26 cellular contexts compared by ENCODE assay signal in the genomic region with DNA sequence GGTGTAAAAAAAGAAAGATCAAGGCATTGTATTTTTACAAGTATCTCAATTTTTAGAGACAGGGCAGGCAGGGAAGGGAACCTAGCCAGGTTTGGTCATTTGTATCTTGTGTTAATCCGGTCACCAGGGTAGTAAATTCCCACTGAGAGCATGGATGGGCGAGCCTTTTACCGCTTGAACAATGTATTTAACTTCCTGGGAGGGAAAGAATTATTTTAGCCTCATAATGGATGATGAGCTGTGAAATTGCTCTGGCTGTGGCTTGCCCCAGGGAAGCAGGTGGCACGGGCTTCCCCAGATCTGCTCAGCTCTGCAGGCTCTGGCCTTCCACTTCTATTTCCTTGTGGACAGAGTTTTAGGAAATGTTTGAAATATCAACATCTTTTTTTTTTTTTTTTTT.
DNase-seq lines count a peak whose midpoint lies in the region; ATAC-seq and TF ChIP-seq lines count a peak whose summit lies in the region.
"Had no signal": no experiment of that assay in that cellular context is flagged by ENCODE, and none has a peak within 500 bp of the region (broad histone marks: within the 10 kb centered on the region; RNA-seq: fewer than 3 reads in every experiment).

No MANE protein-coding gene starts in this region.

- H3K4me3 ChIP-seq in HEK293 (ENCODE audit: low read depth, low read length) (no peak overlapping the region), gastroesophageal sphincter (no peak overlapping the region)
- H3K4me3 ChIP-seq: adrenal gland, GM23338, heart right ventricle, smooth muscle cell had no signal

- H3K27ac ChIP-seq in HEK293 (ENCODE audit: extremely low read depth, low read depth, low read length): no peak overlapping the region
- no peak overlapping the region for H3K27ac ChIP-seq in gastroesophageal sphincter
- H3K27ac ChIP-seq: 22Rv1, adrenal gland had no signal

- no peaks in the 10 kb centered on the region for H3K27me3 ChIP-seq in gastroesophageal sphincter
- H3K27me3 ChIP-seq: adrenal gland, heart right ventricle had no signal

- H3K36me3 ChIP-seq in HEK293 (ENCODE audit: control insufficient read depth in 2 of 2, insufficient read depth in 1 of 2, low read length in 2 of 2) (no peaks in the 10 kb centered on the region), gastroesophageal sphincter (no peaks in the 10 kb centered on the region)
- H3K36me3 ChIP-seq: adrenal gland, heart right ventricle had no signal

- peak; percentile 29 for DNase-seq in NCI-H1105 treated with DMSO at 0.1 percent for 48 hours (lab: John Stamatoyannopoulos, UW)
- no peak for DNase-seq in NCI-H1105 (lab: John Stamatoyannopoulos, UW)
- peak; percentile 54 for DNase-seq in NCI-H345 (lab: John Stamatoyannopoulos, UW)
- DNase-seq in left colon: no peak
- no peak for DNase-seq in UCSD-AML1 (lab: John Stamatoyannopoulos, UW; ENCODE audit: unreplicated experiment)
- DNase-seq: activated CD4-positive, alpha-beta T cell treated with anti-CD3 and anti-CD28 coated beads, Interleukin-2, amount 50 U/mL, for 48 hours; activated effector memory CD4-positive, alpha-beta T cell treated with anti-CD3 and anti-CD28 coated beads, Interleukin-2, amount 50 U/mL, for 16 hours; CD4-positive, CD25-positive, alpha-beta regulatory T cell; DMS 273 treated with DMSO at 0.1 percent for 48 hours; effector CD8-positive, alpha-beta T cell; heart right ventricle; KG1; mesenchymal stem cell; MV-4-11; NCI-H2107; NCI-H524 treated with DMSO at 0.1 percent for 48 hours; stimulated activated CD4-positive, alpha-beta T cell treated with anti-CD3 and anti-CD28 coated beads, Interleukin-2, amount 100 ng/mL, for 24 hours; T-helper 9 cell had no signal

- no peak for TF ChIP-seq EP300 in gastroesophageal sphincter (IDR thresholded peaks at IDR 0.05)

- TF ChIP-seq CTCF in HEK293 (tag by site-specific recombination; IDR thresholded peaks at IDR 0.05) (no peak), gastroesophageal sphincter (IDR thresholded peaks at IDR 0.05) (no peak)

- no peaks in the 10 kb centered on the region for H3K9me3 ChIP-seq in HEK293 (ENCODE audit: control insufficient read depth, insufficient read depth, low read depth, low read length)
- no peaks in the 10 kb centered on the region for H3K9me3 ChIP-seq in gastroesophageal sphincter
- H3K9me3 ChIP-seq: adrenal gland had no signal

- intact Hi-C loops in left colon (cut with DNase I, micrococcal nuclease): no loop called here

- H3K4me1 ChIP-seq in HEK293 (ENCODE audit: control insufficient read depth, insufficient read depth, low read length): peaks cover 4% of the 10 kb centered on the region
- H3K4me1 ChIP-seq in gastroesophageal sphincter: peaks cover 0 to 7% (median 0%) of the 10 kb centered on the region in 3 donors
- H3K4me1 ChIP-seq: adrenal gland had no signal

- CTCF ChIA-PET in HEK293 (lab: Yijun Ruan, JAX): interaction anchor here (0.6 kb wide), 1 partner anchor 33 kb away, joined by 3 read pairs; no protein-coding TSS in a partner anchor

- WGBS in gastroesophageal sphincter (ENCODE audit: low coverage in 1 of 2), 2 donors: 63 to 76% methylated on average over 4 of the region's 4 CpGs

- POLR2A ChIA-PET in HEK293 (lab: Yijun Ruan, JAX): no interaction called here

- peak; percentile 4 for ATAC-seq in left colon
- ATAC-seq in GM18861 (IDR thresholded peaks at IDR 0.05; ENCODE audit: unreplicated experiment): no peak
- no peak for ATAC-seq in gastroesophageal sphincter
- ATAC-seq: GM23338, WTC11 had no signal

- TF ChIP-seq POLR2A in gastroesophageal sphincter (IDR thresholded peaks at IDR 0.05): no peak

TF ChIP-seq in HEK293, 187 proteins besides CTCF, POLR2A, EP300 and RAD21 (continues in another document):
- no peak for TF ChIP-seq ZFP41 (tag by site-specific recombination; IDR thresholded peaks at IDR 0.05; ENCODE audit: borderline replicate concordance)
- no peak for TF ChIP-seq ZNF654 (tag by site-specific recombination; IDR thresholded peaks at IDR 0.05; ENCODE audit: low read depth)
- no peak for TF ChIP-seq ZNF510 (tag by site-specific recombination; IDR thresholded peaks at IDR 0.05; ENCODE audit: insufficient replicate concordance)
- no peak for TF ChIP-seq ZNF169 (tag by site-specific recombination; IDR thresholded peaks at IDR 0.05)
- TF ChIP-seq ZBTB1 (tag by site-specific recombination; IDR thresholded peaks at IDR 0.05): no peak
- no peak for TF ChIP-seq SP3 (tag by site-specific recombination; IDR thresholded peaks at IDR 0.05)
- TF ChIP-seq, protein P1, sequence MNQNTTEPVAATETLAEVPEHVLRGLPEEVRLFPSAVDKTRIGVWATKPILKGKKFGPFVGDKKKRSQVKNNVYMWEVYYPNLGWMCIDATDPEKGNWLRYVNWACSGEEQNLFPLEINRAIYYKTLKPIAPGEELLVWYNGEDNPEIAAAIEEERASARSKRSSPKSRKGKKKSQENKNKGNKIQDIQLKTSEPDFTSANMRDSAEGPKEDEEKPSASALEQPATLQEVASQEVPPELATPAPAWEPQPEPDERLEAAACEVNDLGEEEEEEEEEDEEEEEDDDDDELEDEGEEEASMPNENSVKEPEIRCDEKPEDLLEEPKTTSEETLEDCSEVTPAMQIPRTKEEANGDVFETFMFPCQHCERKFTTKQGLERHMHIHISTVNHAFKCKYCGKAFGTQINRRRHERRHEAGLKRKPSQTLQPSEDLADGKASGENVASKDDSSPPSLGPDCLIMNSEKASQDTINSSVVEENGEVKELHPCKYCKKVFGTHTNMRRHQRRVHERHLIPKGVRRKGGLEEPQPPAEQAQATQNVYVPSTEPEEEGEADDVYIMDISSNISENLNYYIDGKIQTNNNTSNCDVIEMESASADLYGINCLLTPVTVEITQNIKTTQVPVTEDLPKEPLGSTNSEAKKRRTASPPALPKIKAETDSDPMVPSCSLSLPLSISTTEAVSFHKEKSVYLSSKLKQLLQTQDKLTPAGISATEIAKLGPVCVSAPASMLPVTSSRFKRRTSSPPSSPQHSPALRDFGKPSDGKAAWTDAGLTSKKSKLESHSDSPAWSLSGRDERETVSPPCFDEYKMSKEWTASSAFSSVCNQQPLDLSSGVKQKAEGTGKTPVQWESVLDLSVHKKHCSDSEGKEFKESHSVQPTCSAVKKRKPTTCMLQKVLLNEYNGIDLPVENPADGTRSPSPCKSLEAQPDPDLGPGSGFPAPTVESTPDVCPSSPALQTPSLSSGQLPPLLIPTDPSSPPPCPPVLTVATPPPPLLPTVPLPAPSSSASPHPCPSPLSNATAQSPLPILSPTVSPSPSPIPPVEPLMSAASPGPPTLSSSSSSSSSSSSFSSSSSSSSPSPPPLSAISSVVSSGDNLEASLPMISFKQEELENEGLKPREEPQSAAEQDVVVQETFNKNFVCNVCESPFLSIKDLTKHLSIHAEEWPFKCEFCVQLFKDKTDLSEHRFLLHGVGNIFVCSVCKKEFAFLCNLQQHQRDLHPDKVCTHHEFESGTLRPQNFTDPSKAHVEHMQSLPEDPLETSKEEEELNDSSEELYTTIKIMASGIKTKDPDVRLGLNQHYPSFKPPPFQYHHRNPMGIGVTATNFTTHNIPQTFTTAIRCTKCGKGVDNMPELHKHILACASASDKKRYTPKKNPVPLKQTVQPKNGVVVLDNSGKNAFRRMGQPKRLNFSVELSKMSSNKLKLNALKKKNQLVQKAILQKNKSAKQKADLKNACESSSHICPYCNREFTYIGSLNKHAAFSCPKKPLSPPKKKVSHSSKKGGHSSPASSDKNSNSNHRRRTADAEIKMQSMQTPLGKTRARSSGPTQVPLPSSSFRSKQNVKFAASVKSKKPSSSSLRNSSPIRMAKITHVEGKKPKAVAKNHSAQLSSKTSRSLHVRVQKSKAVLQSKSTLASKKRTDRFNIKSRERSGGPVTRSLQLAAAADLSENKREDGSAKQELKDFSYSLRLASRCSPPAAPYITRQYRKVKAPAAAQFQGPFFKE (tag by site-specific recombination; IDR thresholded peaks at IDR 0.05; ENCODE audit: borderline replicate concordance): no peak
- no peak for TF ChIP-seq ZFP37 (tag by site-specific recombination; IDR thresholded peaks at IDR 0.05)
- TF ChIP-seq, protein P2, sequence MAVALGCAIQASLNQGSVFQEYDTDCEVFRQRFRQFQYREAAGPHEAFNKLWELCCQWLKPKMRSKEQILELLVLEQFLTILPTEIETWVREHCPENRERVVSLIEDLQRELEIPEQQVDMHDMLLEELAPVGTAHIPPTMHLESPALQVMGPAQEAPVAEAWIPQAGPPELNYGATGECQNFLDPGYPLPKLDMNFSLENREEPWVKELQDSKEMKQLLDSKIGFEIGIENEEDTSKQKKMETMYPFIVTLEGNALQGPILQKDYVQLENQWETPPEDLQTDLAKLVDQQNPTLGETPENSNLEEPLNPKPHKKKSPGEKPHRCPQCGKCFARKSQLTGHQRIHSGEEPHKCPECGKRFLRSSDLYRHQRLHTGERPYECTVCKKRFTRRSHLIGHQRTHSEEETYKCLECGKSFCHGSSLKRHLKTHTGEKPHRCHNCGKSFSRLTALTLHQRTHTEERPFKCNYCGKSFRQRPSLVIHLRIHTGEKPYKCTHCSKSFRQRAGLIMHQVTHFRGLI (tag by site-specific recombination; IDR thresholded peaks at IDR 0.05): peak; percentile 71; the same call in 1 of the 2 replicates
- peak; percentile 66 for TF ChIP-seq OSR2 (tag by site-specific recombination; IDR thresholded peaks at IDR 0.05)
- TF ChIP-seq SCRT1 (tag by site-specific recombination; IDR thresholded peaks at IDR 0.05; ENCODE audit: borderline replicate concordance): 0 out of 2 replicates have a peak, but pooled peaks have one; percentile 27
- TF ChIP-seq, protein P3, sequence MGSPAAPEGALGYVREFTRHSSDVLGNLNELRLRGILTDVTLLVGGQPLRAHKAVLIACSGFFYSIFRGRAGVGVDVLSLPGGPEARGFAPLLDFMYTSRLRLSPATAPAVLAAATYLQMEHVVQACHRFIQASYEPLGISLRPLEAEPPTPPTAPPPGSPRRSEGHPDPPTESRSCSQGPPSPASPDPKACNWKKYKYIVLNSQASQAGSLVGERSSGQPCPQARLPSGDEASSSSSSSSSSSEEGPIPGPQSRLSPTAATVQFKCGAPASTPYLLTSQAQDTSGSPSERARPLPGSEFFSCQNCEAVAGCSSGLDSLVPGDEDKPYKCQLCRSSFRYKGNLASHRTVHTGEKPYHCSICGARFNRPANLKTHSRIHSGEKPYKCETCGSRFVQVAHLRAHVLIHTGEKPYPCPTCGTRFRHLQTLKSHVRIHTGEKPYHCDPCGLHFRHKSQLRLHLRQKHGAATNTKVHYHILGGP (tag by site-specific recombination; IDR thresholded peaks at IDR 0.05): no peak
- TF ChIP-seq ZNF521 (tag by site-specific recombination; IDR thresholded peaks at IDR 0.05): no peak
- TF ChIP-seq ZNF23 (tag by site-specific recombination; IDR thresholded peaks at IDR 0.05; ENCODE audit: borderline replicate concordance): no peak
- TF ChIP-seq ZNF561 (tag by site-specific recombination; IDR thresholded peaks at IDR 0.05; ENCODE audit: borderline replicate concordance): no peak
- TF ChIP-seq ZNF785 (tag by site-specific recombination; IDR thresholded peaks at IDR 0.05): no peak
- TF ChIP-seq ZBTB48 (tag by site-specific recombination; IDR thresholded peaks at IDR 0.05): no peak

Comparison
In these comparisons a context has a peak if more than half of its experiments do, and no peak if none do; other contexts are left out.
1. DNase-seq: peak in NCI-H1105 treated with DMSO at 0.1 percent for 48 hours (single experiment) and NCI-H345 (single experiment); none in NCI-H1105 (single experiment), left colon (0 of 2) and UCSD-AML1 (single experiment).